In the genomic region with DNA sequence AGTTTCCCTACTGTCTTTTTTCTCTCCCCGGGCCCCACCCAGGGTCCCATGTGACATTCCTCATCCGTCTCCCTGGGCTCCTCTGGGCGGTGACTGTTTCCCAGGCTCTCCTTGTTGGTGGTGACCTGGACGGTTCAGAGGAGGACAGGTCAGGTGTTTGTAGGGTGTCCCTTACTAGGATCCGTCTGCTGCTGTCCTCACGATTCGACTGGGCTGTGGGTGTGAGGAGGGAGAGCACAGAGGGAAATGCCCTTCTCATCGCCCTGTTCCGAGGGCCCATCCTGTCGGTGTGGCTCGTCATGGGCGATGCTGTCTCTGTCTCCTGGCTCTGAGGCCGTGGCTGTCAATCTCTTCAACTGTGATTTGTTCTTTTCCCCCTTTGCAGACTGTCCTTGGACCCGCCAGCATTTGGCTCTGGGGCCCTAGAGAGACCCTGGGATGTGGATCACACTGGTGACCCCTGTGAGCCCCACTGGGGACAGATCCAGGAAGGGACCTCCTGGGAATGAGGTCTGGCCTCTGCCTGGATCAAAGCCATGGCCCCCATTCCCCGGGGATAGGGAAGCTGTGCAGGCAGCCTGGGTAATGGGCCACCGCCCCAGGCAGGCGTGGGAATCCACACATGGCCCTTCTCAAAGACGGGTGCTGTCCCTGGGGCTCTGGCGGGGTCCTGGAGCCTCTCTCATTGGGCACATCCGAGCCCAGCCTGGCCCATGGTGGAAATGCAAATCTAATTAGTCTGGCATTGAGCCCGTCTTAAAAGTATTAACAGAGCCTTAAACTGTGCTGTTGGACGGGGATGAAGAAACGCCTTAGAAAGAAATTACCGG, we compare ENCODE assay signal across 24 cellular contexts. TPM values are rescaled to one million over a fixed set of nuclear protein-coding genes. Genes with fewer than 3 reads are reported as not detected.
DNase-seq lines count a peak whose midpoint lies in the region; ATAC-seq and TF ChIP-seq lines count a peak whose summit lies in the region.
"Had no signal": no experiment of that assay in that cellular context is flagged by ENCODE, and none has a peak within 500 bp of the region (broad histone marks: within the 10 kb centered on the region; RNA-seq: fewer than 3 reads in every experiment).

No MANE protein-coding gene starts in this region.

- H3K4me3 ChIP-seq in WERI-Rb-1 (ENCODE audit: low read depth, low read length): no peak overlapping the region
- H3K4me3 ChIP-seq: hepatocyte, SJSA1, suprapubic skin had no signal

- no peak for ATAC-seq in natural killer cell treated with Interleukin-12 subunit alpha and Interleukin-12 subunit beta and Interleukin-15 and Interleukin-18, amount 100 ng/mL, for 72 hours
- ATAC-seq: activated CD8-positive, alpha-beta T cell treated with anti-CD3 and anti-CD28 coated beads for 36 hours; CD8-positive, alpha-beta T cell; left colon had no signal

- DNase-seq in activated effector memory CD4-positive, alpha-beta T cell treated with anti-CD3 and anti-CD28 coated beads, Interleukin-2, amount 50 U/mL, for 16 hours: peak; percentile 46
- no peak for DNase-seq in activated effector memory CD4-positive, alpha-beta T cell treated with Interleukin-2 at 50 U/mL for 16 hours
- DNase-seq in WERI-Rb-1 (peak; percentile 80), medulla oblongata (ENCODE audit: extremely low spot score) (peak; percentile 27), superior temporal gyrus (ENCODE audit: extremely low spot score) (peak; percentile 26), NCI-H1092 (lab: John Stamatoyannopoulos, UW) (no peak), substantia nigra (lab: John Stamatoyannopoulos, UW) (no peak)
- no peak for DNase-seq in natural killer cell treated with Interleukin-12 subunit alpha and Interleukin-12 subunit beta and Interleukin-15 and Interleukin-18, amount 100 ng/mL, for 72 hours (ENCODE audit: low spot score)
- DNase-seq: 8988T; activated CD4-positive, CD25-positive, alpha-beta regulatory T cell treated with anti-CD3 and anti-CD28 coated beads, Interleukin-2, amount 50 U/mL, for 72 hours; activated CD8-positive, alpha-beta T cell treated with anti-CD3 and anti-CD28 coated beads for 36 hours; CD8-positive, alpha-beta T cell; central memory CD4-positive, alpha-beta T cell; H7; left colon; naive B cell; NCI-H1105; NCI-H187 treated with DMSO at 0.1 percent for 48 hours; NCI-H524 treated with DMSO at 0.1 percent for 48 hours; stimulated activated CD4-positive, alpha-beta T cell treated with anti-CD3 and anti-CD28 coated beads, Interleukin-2, amount 100 ng/mL, for 48 hours had no signal

- H3K9me3 Mint-ChIP-seq in natural killer cell treated with Interleukin-12 subunit alpha and Interleukin-12 subunit beta and Interleukin-15 and Interleukin-18, amount 100 ng/mL, for 72 hours: no peaks in the 10 kb centered on the region
- H3K9me3 Mint-ChIP-seq: activated CD8-positive, alpha-beta T cell treated with anti-CD3 and anti-CD28 coated beads for 36 hours; CD8-positive, alpha-beta T cell; dendritic cell treated with granulocyte-macrophage colony-stimulating factor and Interleukin-4, amounts not matched to agents 40 ng/mL and 50 ng/mL, for 4 days; naive B cell had no signal

- H3K36me3 Mint-ChIP-seq in natural killer cell treated with Interleukin-12 subunit alpha and Interleukin-12 subunit beta and Interleukin-15 and Interleukin-18, amount 100 ng/mL, for 72 hours: no peaks in the 10 kb centered on the region

- H3K27ac ChIP-seq in WERI-Rb-1: peak overlapping the region; percentile 60
- no peak overlapping the region for H3K27ac ChIP-seq in substantia nigra (ENCODE audit: low read depth, low read length, poor library complexity, severe bottlenecking)
- H3K27ac ChIP-seq: hepatocyte, SJSA1, suprapubic skin had no signal

- no peaks in the 10 kb centered on the region for H3K27me3 Mint-ChIP-seq in natural killer cell treated with Interleukin-12 subunit alpha and Interleukin-12 subunit beta and Interleukin-15 and Interleukin-18, amount 100 ng/mL, for 72 hours
- H3K27me3 Mint-ChIP-seq: activated CD8-positive, alpha-beta T cell treated with anti-CD3 and anti-CD28 coated beads for 36 hours; dendritic cell treated with granulocyte-macrophage colony-stimulating factor and Interleukin-4, amounts not matched to agents 40 ng/mL and 50 ng/mL, for 4 days had no signal

- H3K36me3 ChIP-seq in WERI-Rb-1: no peaks in the 10 kb centered on the region
- H3K36me3 ChIP-seq: SJSA1, suprapubic skin had no signal

- H3K27me3 ChIP-seq in WERI-Rb-1 (ENCODE audit: insufficient read depth, low read depth, severe bottlenecking): no peaks in the 10 kb centered on the region
- H3K27me3 ChIP-seq: hepatocyte, suprapubic skin had no signal

- TF ChIP-seq CTCF in WERI-Rb-1 (IDR thresholded peaks at IDR 0.05; ENCODE audit: low read depth, low read length): no peak

- H3K4me1 Mint-ChIP-seq in natural killer cell treated with Interleukin-12 subunit alpha and Interleukin-12 subunit beta and Interleukin-15 and Interleukin-18, amount 100 ng/mL, for 72 hours (ENCODE audit: low read depth in 2 of 2): no peaks in the 10 kb centered on the region

- no peak overlapping the region for H3K27ac Mint-ChIP-seq in natural killer cell treated with Interleukin-12 subunit alpha and Interleukin-12 subunit beta and Interleukin-15 and Interleukin-18, amount 100 ng/mL, for 72 hours
- H3K27ac Mint-ChIP-seq: activated CD8-positive, alpha-beta T cell treated with anti-CD3 and anti-CD28 coated beads for 36 hours; CD8-positive, alpha-beta T cell; dendritic cell treated with granulocyte-macrophage colony-stimulating factor and Interleukin-4, amounts not matched to agents 40 ng/mL and 50 ng/mL, for 4 days had no signal

- H3K9me3 ChIP-seq in WERI-Rb-1 (ENCODE audit: severe bottlenecking): no peaks in the 10 kb centered on the region
- H3K9me3 ChIP-seq: SJSA1, suprapubic skin had no signal

- H3K4me3 Mint-ChIP-seq in natural killer cell treated with Interleukin-12 subunit alpha and Interleukin-12 subunit beta and Interleukin-15 and Interleukin-18, amount 100 ng/mL, for 72 hours: no peak overlapping the region
- H3K4me3 Mint-ChIP-seq: activated CD8-positive, alpha-beta T cell treated with anti-CD3 and anti-CD28 coated beads for 36 hours; CD8-positive, alpha-beta T cell; dendritic cell treated with granulocyte-macrophage colony-stimulating factor and Interleukin-4, amounts not matched to agents 40 ng/mL and 50 ng/mL, for 4 days had no signal

RNA-seq across cellular contexts. Expression of a gene that starts 46.8 kb away (rescaled TPM):
- 1 to 10 TPM in 1 of 2 donors, under 1 TPM in 1; 0.52 to 1.1 TPM for total RNA-seq in natural killer cell treated with Interleukin-12 subunit alpha and Interleukin-12 subunit beta and Interleukin-15 and Interleukin-18, amount 100 ng/mL, for 72 hours

Comparison
In these comparisons a context has a peak if more than half of its experiments do, and no peak if none do; other contexts are left out.
1. DNase-seq: peak in activated effector memory CD4-positive, alpha-beta T cell treated with anti-CD3 and anti-CD28 coated beads, Interleukin-2, amount 50 U/mL, for 16 hours (single experiment), WERI-Rb-1 (single experiment), medulla oblongata (single experiment) and superior temporal gyrus (single experiment); none in activated effector memory CD4-positive, alpha-beta T cell treated with Interleukin-2 at 50 U/mL for 16 hours (single experiment), natural killer cell treated with Interleukin-12 subunit alpha and Interleukin-12 subunit beta and Interleukin-15 and Interleukin-18, amount 100 ng/mL, for 72 hours (single experiment), NCI-H1092 (single experiment) and substantia nigra (0 of 49).